Comparison of ENCODE assay signal across 22 cellular contexts in the genomic region with DNA sequence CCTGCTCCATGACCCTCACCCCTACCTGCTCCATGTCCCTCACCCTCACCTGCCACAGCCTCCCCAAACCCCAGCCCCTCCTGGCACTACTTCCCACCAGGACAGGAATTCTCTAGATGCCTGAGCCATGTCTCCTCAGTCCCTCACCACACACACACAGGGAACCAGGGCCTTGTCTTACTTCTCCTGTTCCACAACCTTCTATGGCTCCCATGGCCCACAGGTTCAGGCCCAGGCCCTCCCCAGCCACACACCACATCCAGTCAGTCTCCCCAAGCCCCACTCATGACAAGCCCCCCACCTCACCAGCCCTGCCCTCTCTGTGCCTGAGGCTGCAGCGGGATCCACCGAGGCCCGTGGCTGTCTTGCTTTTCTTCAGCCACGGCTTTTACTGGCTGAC. TPM values are rescaled to one million over a fixed set of nuclear protein-coding genes. Genes with fewer than 3 reads are reported as not detected.
DNase-seq lines count a peak whose midpoint lies in the region; ATAC-seq, FAIRE-seq and TF ChIP-seq lines count a peak whose summit lies in the region.
"Had no signal": no experiment of that assay in that cellular context is flagged by ENCODE, and none has a peak within 500 bp of the region (broad histone marks: within the 10 kb centered on the region; RNA-seq: fewer than 3 reads in every experiment).

No MANE protein-coding gene starts in this region.

- H3K4me2 ChIP-seq in IMR-90 (ENCODE audit: low read depth, low read length) (no peak overlapping the region), astrocyte (ENCODE audit: low read length) (no peak overlapping the region)

- in situ Hi-C loops in IMR-90 (cut with MboI; ENCODE audit: low sequenced_read_pairs) = no loop called here

- intact Hi-C loops in activated CD4-positive, alpha-beta memory T cell treated with anti-CD3 and anti-CD28 coated beads for 36 hours (cut with micrococcal nuclease) = loop anchor here (5.0 kb wide), 1 partner anchor 306 kb away; a partner anchor contains a TSS
- intact Hi-C loops in IMR-90 (cut with micrococcal nuclease) (no loop called here), colonic mucosa (cut with DNase I) (no loop called here)

- no peak overlapping the region for H3K9ac ChIP-seq in IMR-90 (ENCODE audit: low read depth, low read length)
- H3K9ac ChIP-seq in astrocyte (ENCODE audit: low read length) = no peak overlapping the region
- H3K9ac ChIP-seq in colonic mucosa (ENCODE audit: low read depth in 2 of 2, low read length in 2 of 2) = no peak overlapping the region
- H3K9ac ChIP-seq: GM23248 had no signal

- dilution Hi-C loops in IMR-90 (cut with HindIII; ENCODE audit: low sequenced_read_pairs, unreplicated experiment) = no loop called here

- no peak overlapping the region for H3K23ac ChIP-seq in IMR-90 (ENCODE audit: low read depth, low read length)

- no peaks in the 10 kb centered on the region for H3K27me3 Mint-ChIP-seq in activated CD4-positive, alpha-beta memory T cell treated with anti-CD3 and anti-CD28 coated beads for 36 hours
- no peaks in the 10 kb centered on the region for H3K27me3 Mint-ChIP-seq in activated CD4-positive, alpha-beta memory T cell treated with anti-CD3 and anti-CD28 coated beads, Interleukin-2, amount 10 ng/mL, durations not matched to agents 7 days and 5 days
- peaks cover 9% of the 10 kb centered on the region for H3K27me3 Mint-ChIP-seq in astrocyte (ENCODE audit: low read depth, unreplicated experiment)

- no peak overlapping the region for H4K5ac ChIP-seq in IMR-90 (ENCODE audit: low read depth, low read length)

- H3K36me3 ChIP-seq in IMR-90 (ENCODE audit: control insufficient read depth, insufficient read depth, low read length) (no peaks in the 10 kb centered on the region), astrocyte (ENCODE audit: insufficient read depth, low read length) (no peaks in the 10 kb centered on the region), colonic mucosa (no peaks in the 10 kb centered on the region)
- H3K36me3 ChIP-seq: suprapubic skin had no signal

- H3K36me3 Mint-ChIP-seq in activated CD4-positive, alpha-beta memory T cell treated with anti-CD3 and anti-CD28 coated beads for 36 hours = peaks cover 13% of the 10 kb centered on the region
- peaks cover 13% of the 10 kb centered on the region for H3K36me3 Mint-ChIP-seq in activated CD4-positive, alpha-beta memory T cell treated with anti-CD3 and anti-CD28 coated beads, Interleukin-2, amount 10 ng/mL, durations not matched to agents 7 days and 5 days (ENCODE audit: low read depth)
- no peaks in the 10 kb centered on the region for H3K36me3 Mint-ChIP-seq in astrocyte (ENCODE audit: low read depth, unreplicated experiment)
- H3K36me3 Mint-ChIP-seq in stimulated activated effector memory CD8-positive, alpha-beta T cell treated with anti-CD3 and anti-CD28 coated beads, Interleukin-12 subunit alpha, Interleukin-12 subunit beta, amount 100 ng/mL, for 72 hours = peaks cover 43% of the 10 kb centered on the region

- no peak overlapping the region for H2BK5ac ChIP-seq in IMR-90 (ENCODE audit: low read depth, low read length, poor library complexity, severe bottlenecking)

- no TSS peak for BruUV-seq in IMR-90 (replicated peaks; lab: Mats Ljungman, UMichigan)

- H3K9me3 Mint-ChIP-seq in activated CD4-positive, alpha-beta memory T cell treated with anti-CD3 and anti-CD28 coated beads for 36 hours = peaks cover 4% of the 10 kb centered on the region
- H3K9me3 Mint-ChIP-seq in activated CD4-positive, alpha-beta memory T cell treated with anti-CD3 and anti-CD28 coated beads, Interleukin-2, amount 10 ng/mL, durations not matched to agents 7 days and 5 days = no peaks in the 10 kb centered on the region
- no peaks in the 10 kb centered on the region for H3K9me3 Mint-ChIP-seq in astrocyte (ENCODE audit: unreplicated experiment)
- H3K9me3 Mint-ChIP-seq in stimulated activated effector memory CD8-positive, alpha-beta T cell treated with anti-CD3 and anti-CD28 coated beads, Interleukin-12 subunit alpha, Interleukin-12 subunit beta, amount 100 ng/mL, for 72 hours = no peaks in the 10 kb centered on the region

- peaks cover 36% of the 10 kb centered on the region for H3K4me1 Mint-ChIP-seq in activated CD4-positive, alpha-beta memory T cell treated with anti-CD3 and anti-CD28 coated beads for 36 hours (ENCODE audit: low read depth)
- H3K4me1 Mint-ChIP-seq in activated CD4-positive, alpha-beta memory T cell treated with anti-CD3 and anti-CD28 coated beads, Interleukin-2, amount 10 ng/mL, durations not matched to agents 7 days and 5 days = peaks cover 45% of the 10 kb centered on the region
- H3K4me1 Mint-ChIP-seq in astrocyte (ENCODE audit: low read depth, unreplicated experiment) = peaks cover 4% of the 10 kb centered on the region
- peaks cover 39% of the 10 kb centered on the region for H3K4me1 Mint-ChIP-seq in stimulated activated effector memory CD8-positive, alpha-beta T cell treated with anti-CD3 and anti-CD28 coated beads, Interleukin-12 subunit alpha, Interleukin-12 subunit beta, amount 100 ng/mL, for 72 hours

- H3K27me3 ChIP-seq in IMR-90 (ENCODE audit: control insufficient read depth, insufficient read depth, low read length) = no peaks in the 10 kb centered on the region
- H3K27me3 ChIP-seq in astrocyte (ENCODE audit: insufficient read depth, low read length) = no peaks in the 10 kb centered on the region
- H3K27me3 ChIP-seq in colonic mucosa = no peaks in the 10 kb centered on the region

- H3K4me1 ChIP-seq in IMR-90 (ENCODE audit: control insufficient read depth, insufficient read depth, low read length) (peaks cover 2% of the 10 kb centered on the region), astrocyte (ENCODE audit: insufficient read depth, low read length) (peaks cover 11% of the 10 kb centered on the region), colonic mucosa (peaks cover 7% of the 10 kb centered on the region)

- H3K9me3 ChIP-seq in IMR-90 (ENCODE audit: control insufficient read depth, insufficient read depth, low read length) (no peaks in the 10 kb centered on the region), astrocyte (ENCODE audit: insufficient read depth, low read depth, low read length) (no peaks in the 10 kb centered on the region), colonic mucosa (no peaks in the 10 kb centered on the region)
- H3K9me3 ChIP-seq: psoas muscle, suprapubic skin had no signal

- CTCF ChIA-PET in activated CD4-positive, alpha-beta memory T cell treated with anti-CD3 and anti-CD28 coated beads for 36 hours (lab: Charles Lee) = no interaction called here
- CTCF ChIA-PET in activated CD4-positive, alpha-beta memory T cell treated with anti-CD3 and anti-CD28 coated beads, Interleukin-2, amount 10 ng/mL, durations not matched to agents 7 days and 5 days (lab: Charles Lee) = no interaction called here
- CTCF ChIA-PET in IMR-90 (lab: Yijun Ruan, JAX) = no interaction called here

- no peak overlapping the region for H2AFZ ChIP-seq in IMR-90 (replicated peaks; ENCODE audit: low read length, poor library complexity)
- no peak overlapping the region for H2AFZ ChIP-seq in astrocyte (ENCODE audit: low read depth, low read length)
- H2AFZ ChIP-seq: GM23248 had no signal

- ATAC-seq in IMR-90 (ENCODE audit: low read depth) = no peak
- no peak for ATAC-seq in stimulated activated effector memory CD8-positive, alpha-beta T cell treated with anti-CD3 and anti-CD28 coated beads, Interleukin-12 subunit alpha, Interleukin-12 subunit beta, amount 100 ng/mL, for 72 hours
- ATAC-seq: psoas muscle had no signal

- H4K8ac ChIP-seq in IMR-90 (ENCODE audit: low read depth in 2 of 2, low read length in 2 of 2) = no peak overlapping the region

- H3K79me1 ChIP-seq in IMR-90 (ENCODE audit: low read depth in 1 of 2, low read length in 2 of 2) = peaks cover 3 to 16% of the 10 kb centered on the region in 2 experiments; a peak in 3 of 4 replicates

- H3K4me3 Mint-ChIP-seq in activated CD4-positive, alpha-beta memory T cell treated with anti-CD3 and anti-CD28 coated beads for 36 hours = no peak overlapping the region
- no peak overlapping the region for H3K4me3 Mint-ChIP-seq in activated CD4-positive, alpha-beta memory T cell treated with anti-CD3 and anti-CD28 coated beads, Interleukin-2, amount 10 ng/mL, durations not matched to agents 7 days and 5 days
- peak overlapping the region; percentile 62 for H3K4me3 Mint-ChIP-seq in astrocyte (ENCODE audit: unreplicated experiment)
- H3K4me3 Mint-ChIP-seq in stimulated activated effector memory CD8-positive, alpha-beta T cell treated with anti-CD3 and anti-CD28 coated beads, Interleukin-12 subunit alpha, Interleukin-12 subunit beta, amount 100 ng/mL, for 72 hours = no peak overlapping the region

- TF ChIP-seq CTCF in IMR-90 (conservative IDR thresholded peaks at IDR 0.05; ENCODE audit: low read depth, low read length) = no peak
- no peak for TF ChIP-seq CTCF in astrocyte (IDR thresholded peaks at IDR 0.05; ENCODE audit: insufficient read depth, low read depth, low read length)
- no peak for TF ChIP-seq CTCF in colonic mucosa (IDR thresholded peaks at IDR 0.05)

- H3K27ac ChIP-seq in IMR-90 (ENCODE audit: insufficient read depth, low read length) (no peak overlapping the region), astrocyte (ENCODE audit: low read depth, low read length) (no peak overlapping the region), colonic mucosa (no peak overlapping the region)
- H3K27ac ChIP-seq: GM23248, psoas muscle, suprapubic skin had no signal

- peaks cover 7% of the 10 kb centered on the region for H3K9me1 ChIP-seq in IMR-90 (ENCODE audit: insufficient read depth, low read length)

- no peak overlapping the region for H2BK15ac ChIP-seq in IMR-90 (ENCODE audit: low read depth, low read length)

- H4K91ac ChIP-seq in IMR-90 (ENCODE audit: insufficient read depth, low read depth, low read length) = no peak overlapping the region

- no peak overlapping the region for H3K4me3 ChIP-seq in IMR-90 (ENCODE audit: insufficient read depth, low read depth, low read length)
- H3K4me3 ChIP-seq in astrocyte (ENCODE audit: insufficient read depth, low read depth, low read length) = no peak overlapping the region
- no peak overlapping the region for H3K4me3 ChIP-seq in colonic mucosa
- H3K4me3 ChIP-seq: GM23248, psoas muscle, suprapubic skin had no signal

- POLR2A ChIA-PET in activated CD4-positive, alpha-beta memory T cell treated with anti-CD3 and anti-CD28 coated beads for 36 hours (lab: Charles Lee) = no interaction called here
- POLR2A ChIA-PET in activated CD4-positive, alpha-beta memory T cell treated with anti-CD3 and anti-CD28 coated beads, Interleukin-2, amount 10 ng/mL, durations not matched to agents 7 days and 5 days (lab: Charles Lee) = no interaction called here
- POLR2A ChIA-PET in IMR-90 (lab: Charles Lee; ENCODE audit: unreplicated experiment) = no interaction called here

- peak overlapping the region; percentile 23 for H2AK9ac ChIP-seq in IMR-90 (replicated peaks; ENCODE audit: low read depth, low read length, poor library complexity)

- DNase-seq in activated CD4-positive, alpha-beta memory T cell treated with anti-CD3 and anti-CD28 coated beads for 36 hours = no peak
- no peak for DNase-seq in activated CD4-positive, alpha-beta memory T cell treated with anti-CD3 and anti-CD28 coated beads, Interleukin-2, amount 10 ng/mL, durations not matched to agents 7 days and 5 days
- DNase-seq in IMR-90 = no peak
- no peak for DNase-seq in astrocyte (ENCODE audit: low read depth)
- no peak for DNase-seq in stimulated activated effector memory CD8-positive, alpha-beta T cell treated with anti-CD3 and anti-CD28 coated beads, Interleukin-12 subunit alpha, Interleukin-12 subunit beta, amount 100 ng/mL, for 72 hours (ENCODE audit: low spot score in 2 of 2)
- no peak for DNase-seq in NCI-H2081 (lab: John Stamatoyannopoulos, UW)
- DNase-seq in colonic mucosa = no peak
- DNase-seq in DMS79 (lab: John Stamatoyannopoulos, UW) = no peak
- DNase-seq: activated effector memory CD4-positive, alpha-beta T cell treated with Interleukin-2 at 50 U/mL for 16 hours; EL; GM23248; hippocampal formation; MV-4-11; NCI-H187; NCI-H446; psoas muscle; RPMI8226; stimulated activated CD4-positive, alpha-beta T cell treated with anti-CD3 and anti-CD28 coated beads, Interleukin-4, amount 100 ng/mL, for 1 hour had no signal

- H3K14ac ChIP-seq in IMR-90 (replicated peaks; ENCODE audit: low read depth, low read length) = no peak overlapping the region

- no peak overlapping the region for H3K18ac ChIP-seq in IMR-90 (ENCODE audit: low read depth, low read length)

- H2AK5ac ChIP-seq in IMR-90 (ENCODE audit: low read depth, low read length) = no peak overlapping the region

- H2BK20ac ChIP-seq in IMR-90 (ENCODE audit: low read depth, low read length) = no peak overlapping the region

- H3K56ac ChIP-seq in IMR-90 (ENCODE audit: extremely low read depth, insufficient read depth, low read length) = no peak overlapping the region

- WGBS in IMR-90 (ENCODE audit: extremely low coverage in 2 of 2, insufficient read length in 1 of 2), 2 experiments = no CpG with 5 or more reads among the region's 4 CpGs

- TF ChIP-seq POLR2A in IMR-90 (IDR thresholded peaks at IDR 0.05; ENCODE audit: low read depth, low read length) = no peak

- no peak for FAIRE-seq in astrocyte (lab: Jason Lieb, UNC)
- FAIRE-seq: keratinocyte, small intestine had no signal

- H3K79me2 ChIP-seq in astrocyte (ENCODE audit: insufficient read depth, low read length) = peaks cover 16% of the 10 kb centered on the region

- H2BK120ac ChIP-seq in IMR-90 (ENCODE audit: low read depth, low read length) = no peak overlapping the region

- H3K27ac Mint-ChIP-seq in activated CD4-positive, alpha-beta memory T cell treated with anti-CD3 and anti-CD28 coated beads for 36 hours = peak overlapping the region; percentile 33
- no peak overlapping the region for H3K27ac Mint-ChIP-seq in activated CD4-positive, alpha-beta memory T cell treated with anti-CD3 and anti-CD28 coated beads, Interleukin-2, amount 10 ng/mL, durations not matched to agents 7 days and 5 days
- H3K27ac Mint-ChIP-seq in astrocyte (ENCODE audit: unreplicated experiment) = no peak overlapping the region
- peak overlapping the region; percentile 100 for H3K27ac Mint-ChIP-seq in stimulated activated effector memory CD8-positive, alpha-beta T cell treated with anti-CD3 and anti-CD28 coated beads, Interleukin-12 subunit alpha, Interleukin-12 subunit beta, amount 100 ng/mL, for 72 hours

- no peak overlapping the region for H3K4ac ChIP-seq in IMR-90 (ENCODE audit: low read depth, low read length)

- H4K20me1 ChIP-seq in IMR-90 (ENCODE audit: insufficient read depth, low read length) (peaks cover 15% of the 10 kb centered on the region), astrocyte (ENCODE audit: insufficient read depth, low read length) (peaks cover 14% of the 10 kb centered on the region)

- TF ChIP-seq RAD21 in IMR-90 (IDR thresholded peaks at IDR 0.05; ENCODE audit: low read length) = no peak

RNA-seq across cellular contexts. Expression of a gene that starts 3.1 kb away (rescaled TPM):
- total RNA-seq in activated CD4-positive, alpha-beta memory T cell treated with anti-CD3 and anti-CD28 coated beads for 36 hours = 100 to 1,000 TPM; 248 to 249 TPM
- total RNA-seq in activated CD4-positive, alpha-beta memory T cell treated with anti-CD3 and anti-CD28 coated beads, Interleukin-2, amount 10 ng/mL, durations not matched to agents 7 days and 5 days = 100 to 1,000 TPM; 198 to 199 TPM
- total RNA-seq in IMR-90 (2012; rRNA removed) (30.8 and 45.0 TPM in 2 replicates), astrocyte (135 and 143 TPM in 2 replicates), colonic mucosa (100 to 1,000 TPM; 101 to 143 TPM)
- 113 and 140 TPM in 2 replicates for polyA plus RNA-seq in IMR-90 (2012; rRNA removed)
- 47.2 and 66.3 TPM in 2 replicates for polyA plus RNA-seq in IMR-90 (2012; cell fraction: cytosol; rRNA removed)
- polyA plus RNA-seq in IMR-90 (2012; cell fraction: nucleus; rRNA removed; ENCODE audit: low replicate concordance) = 119 and 179 TPM in 2 replicates

RNA-seq across cellular contexts. Expression of a gene that starts 27.1 kb away (rescaled TPM):
- total RNA-seq in activated CD4-positive, alpha-beta memory T cell treated with anti-CD3 and anti-CD28 coated beads for 36 hours = under 1 TPM; 0.17 to 0.31 TPM
- total RNA-seq in activated CD4-positive, alpha-beta memory T cell treated with anti-CD3 and anti-CD28 coated beads, Interleukin-2, amount 10 ng/mL, durations not matched to agents 7 days and 5 days = 1 to 10 TPM; 3.4 to 3.9 TPM
- total RNA-seq in IMR-90 (2012; rRNA removed) = 0.36 and 0.56 TPM in 2 replicates
- 0.65 and 0.77 TPM in 2 replicates for polyA plus RNA-seq in IMR-90 (2012; rRNA removed)
- 0.40 and 0.73 TPM in 2 replicates for polyA plus RNA-seq in IMR-90 (2012; cell fraction: cytosol; rRNA removed)
- 4.2 and 8.4 TPM in 2 replicates for polyA plus RNA-seq in IMR-90 (2012; cell fraction: nucleus; rRNA removed; ENCODE audit: low replicate concordance)
- 1.4 and 2.6 TPM in 2 replicates for total RNA-seq in astrocyte
- 1 to 10 TPM; 5.5 to 9.8 TPM for total RNA-seq in colonic mucosa
- polyA plus RNA-seq: keratinocyte had no signal

RNA-seq across cellular contexts. Expression of a gene that starts 45.3 kb away (rescaled TPM):
- total RNA-seq in activated CD4-positive, alpha-beta memory T cell treated with anti-CD3 and anti-CD28 coated beads for 36 hours = 10 to 100 TPM; 59.6 to 60.8 TPM
- total RNA-seq in activated CD4-positive, alpha-beta memory T cell treated with anti-CD3 and anti-CD28 coated beads, Interleukin-2, amount 10 ng/mL, durations not matched to agents 7 days and 5 days = 10 to 100 TPM; 40.6 to 46.0 TPM
- total RNA-seq in IMR-90 (2012; rRNA removed) (38.0 and 46.4 TPM in 2 replicates), astrocyte (60.1 and 63.3 TPM in 2 replicates), colonic mucosa (10 to 100 TPM; 39.6 to 74.4 TPM)
- polyA plus RNA-seq in IMR-90 (2012; rRNA removed) = 52.9 and 77.8 TPM in 2 replicates
- polyA plus RNA-seq in IMR-90 (2012; cell fraction: cytosol; rRNA removed) = 87.2 and 116 TPM in 2 replicates
- 39.9 and 72.5 TPM in 2 replicates for polyA plus RNA-seq in IMR-90 (2012; cell fraction: nucleus; rRNA removed; ENCODE audit: low replicate concordance)

RNA-seq across cellular contexts. Expression of a gene that starts 45.4 kb away (rescaled TPM):
- 10 to 100 TPM; 19.0 to 19.1 TPM for total RNA-seq in activated CD4-positive, alpha-beta memory T cell treated with anti-CD3 and anti-CD28 coated beads for 36 hours
- 10 to 100 TPM; 32.5 to 33.4 TPM for total RNA-seq in activated CD4-positive, alpha-beta memory T cell treated with anti-CD3 and anti-CD28 coated beads, Interleukin-2, amount 10 ng/mL, durations not matched to agents 7 days and 5 days
- 14.7 and 14.9 TPM in 2 replicates for total RNA-seq in IMR-90 (2012; rRNA removed)
- polyA plus RNA-seq in IMR-90 (2012; rRNA removed) = 70.8 and 85.2 TPM in 2 replicates
- polyA plus RNA-seq in IMR-90 (2012; cell fraction: cytosol; rRNA removed) = 103 and 128 TPM in 2 replicates
- polyA plus RNA-seq in IMR-90 (2012; cell fraction: nucleus; rRNA removed; ENCODE audit: low replicate concordance) = 113 and 180 TPM in 2 replicates
- 45.5 and 60.5 TPM in 2 replicates for total RNA-seq in astrocyte
- 10 to 100 TPM; 48.2 to 59.1 TPM for total RNA-seq in colonic mucosa

RNA-seq across cellular contexts. Expression of a gene that starts 50.5 kb away (rescaled TPM):
- total RNA-seq in activated CD4-positive, alpha-beta memory T cell treated with anti-CD3 and anti-CD28 coated beads for 36 hours = not detected
- total RNA-seq in activated CD4-positive, alpha-beta memory T cell treated with anti-CD3 and anti-CD28 coated beads, Interleukin-2, amount 10 ng/mL, durations not matched to agents 7 days and 5 days = not detected
- not detected in 2 replicates for total RNA-seq in IMR-90 (2012; rRNA removed)
- polyA plus RNA-seq in IMR-90 (2012; rRNA removed) = not detected in 2 replicates
- polyA plus RNA-seq in IMR-90 (2012; cell fraction: cytosol; rRNA removed) = not detected in 2 replicates
- not detected in 2 replicates for polyA plus RNA-seq in IMR-90 (2012; cell fraction: nucleus; rRNA removed; ENCODE audit: low replicate concordance)
- not detected in 2 replicates for total RNA-seq in astrocyte
- total RNA-seq in colonic mucosa = under 1 TPM; 0.19 to 0.64 TPM
- total RNA-seq: GM23248, lung microvascular endothelial cell had no signal
- polyA plus RNA-seq: GM23248, keratinocyte had no signal

Comparison
In these comparisons a context has a peak if more than half of its experiments do, and no peak if none do; other contexts are left out.
1. H3K27ac Mint-ChIP-seq: peak in activated CD4-positive, alpha-beta memory T cell treated with anti-CD3 and anti-CD28 coated beads for 36 hours (single experiment) and stimulated activated effector memory CD8-positive, alpha-beta T cell treated with anti-CD3 and anti-CD28 coated beads, Interleukin-12 subunit alpha, Interleukin-12 subunit beta, amount 100 ng/mL, for 72 hours (single experiment); none in activated CD4-positive, alpha-beta memory T cell treated with anti-CD3 and anti-CD28 coated beads, Interleukin-2, amount 10 ng/mL, durations not matched to agents 7 days and 5 days (single experiment) and astrocyte (single experiment).